ENCODE assay signal across 10 cellular contexts in genomic region chr3:97871788-97872187, GRCh38. TPM values are rescaled to one million over a fixed set of nuclear protein-coding genes. Genes with fewer than 3 reads are reported as not detected.
DNase-seq lines count a peak whose midpoint lies in the region; ATAC-seq and TF ChIP-seq lines count a peak whose summit lies in the region.
"Had no signal": no experiment of that assay in that cellular context is flagged by ENCODE, and none has a peak within 500 bp of the region (broad histone marks: within the 10 kb centered on the region; RNA-seq: fewer than 3 reads in every experiment).

No MANE protein-coding gene starts in this region.

- H3K4me1 Mint-ChIP-seq in HFFc6 (ENCODE audit: low read depth), result peaks cover 29% of the 10 kb centered on the region
- peaks cover 27% of the 10 kb centered on the region for H3K4me1 Mint-ChIP-seq in activated T-helper 1 cell treated with anti-CD3 and anti-CD28 coated beads, Interleukin-12 subunit alpha, Interleukin-12 subunit beta, Interleukin-2, Interleukin-4 antibody, amounts not matched to agents 30 ng/mL and 10 ng/mL and 1 ng/mL, durations not matched to agents 14 hours and 24 hours and 36 hours (ENCODE audit: low read depth)
- peaks cover 24% of the 10 kb centered on the region for H3K4me1 Mint-ChIP-seq in stimulated activated effector memory CD8-positive, alpha-beta T cell treated with anti-CD3 and anti-CD28 coated beads, Interleukin-12 subunit alpha, Interleukin-12 subunit beta, amount 100 ng/mL, for 72 hours

- DNase-seq in HFFc6 (no peak), fibroblast of lung (ENCODE audit: low read depth in 2 of 2) (peak in 1 of 2 donors; percentile 68), activated gamma-delta T cell treated with Interleukin-2 at 50 U/mL for 16 hours (no peak), NCI-H82 treated with DMSO at 0.1 percent for 48 hours (lab: John Stamatoyannopoulos, UW; ENCODE audit: unreplicated experiment) (no peak), NAMALWA (ENCODE audit: low spot score) (no peak), Right ventricle myocardium superior (no peak)
- DNase-seq in activated T-helper 1 cell treated with anti-CD3 and anti-CD28 coated beads, Interleukin-12 subunit alpha, Interleukin-12 subunit beta, Interleukin-2, Interleukin-4 antibody, amounts not matched to agents 30 ng/mL and 10 ng/mL and 1 ng/mL, durations not matched to agents 14 hours and 24 hours and 36 hours (ENCODE audit: low spot score), result no peak
- DNase-seq in stimulated activated effector memory CD8-positive, alpha-beta T cell treated with anti-CD3 and anti-CD28 coated beads, Interleukin-12 subunit alpha, Interleukin-12 subunit beta, amount 100 ng/mL, for 72 hours (ENCODE audit: low spot score in 2 of 2), result no peak
- DNase-seq: OCI-M1 had no signal

- no peaks in the 10 kb centered on the region for H3K27me3 Mint-ChIP-seq in HFFc6 (ENCODE audit: insufficient read depth)
- H3K27me3 Mint-ChIP-seq in activated T-helper 1 cell treated with anti-CD3 and anti-CD28 coated beads, Interleukin-12 subunit alpha, Interleukin-12 subunit beta, Interleukin-2, Interleukin-4 antibody, amounts not matched to agents 30 ng/mL and 10 ng/mL and 1 ng/mL, durations not matched to agents 14 hours and 24 hours and 36 hours (ENCODE audit: insufficient read depth), result peaks cover 2% of the 10 kb centered on the region

- intact Hi-C loops in activated T-helper 1 cell treated with anti-CD3 and anti-CD28 coated beads, Interleukin-12 subunit alpha, Interleukin-12 subunit beta, Interleukin-2, Interleukin-4 antibody, amounts not matched to agents 30 ng/mL and 10 ng/mL and 1 ng/mL, durations not matched to agents 14 hours and 24 hours and 36 hours (cut with micrococcal nuclease), result loop anchor here (1.0 to 2.0 kb wide), 8 partner anchors 11 to 686 kb away; no protein-coding TSS in a partner anchor
- intact Hi-C loops in Right ventricle myocardium superior (cut with DNase I), result no loop called here

- H3K27ac ChIP-seq in fibroblast of lung (ENCODE audit: insufficient read depth, low read length), result peak overlapping the region; percentile 69
- H3K27ac ChIP-seq: VCaP had no signal

- ATAC-seq in stimulated activated effector memory CD8-positive, alpha-beta T cell treated with anti-CD3 and anti-CD28 coated beads, Interleukin-12 subunit alpha, Interleukin-12 subunit beta, amount 100 ng/mL, for 72 hours, result peak; percentile 37
- no peak for ATAC-seq in Right ventricle myocardium superior (ENCODE audit: poor library complexity)

- peaks cover 15% of the 10 kb centered on the region; the same call in 1 of the 2 replicates for H3K36me3 Mint-ChIP-seq in HFFc6 (ENCODE audit: low read depth)
- peaks cover 15% of the 10 kb centered on the region for H3K36me3 Mint-ChIP-seq in activated T-helper 1 cell treated with anti-CD3 and anti-CD28 coated beads, Interleukin-12 subunit alpha, Interleukin-12 subunit beta, Interleukin-2, Interleukin-4 antibody, amounts not matched to agents 30 ng/mL and 10 ng/mL and 1 ng/mL, durations not matched to agents 14 hours and 24 hours and 36 hours (ENCODE audit: low read depth)
- peaks cover 6% of the 10 kb centered on the region for H3K36me3 Mint-ChIP-seq in stimulated activated effector memory CD8-positive, alpha-beta T cell treated with anti-CD3 and anti-CD28 coated beads, Interleukin-12 subunit alpha, Interleukin-12 subunit beta, amount 100 ng/mL, for 72 hours

- H3K4me1 ChIP-seq in fibroblast of lung (ENCODE audit: control insufficient read depth, extremely low read depth, insufficient read depth, low read length), result peaks cover 10% of the 10 kb centered on the region

- H3K9ac ChIP-seq in fibroblast of lung (ENCODE audit: insufficient read depth, low read length), result peak overlapping the region; percentile 16

- H3K9me3 Mint-ChIP-seq in HFFc6, result no peaks in the 10 kb centered on the region
- H3K9me3 Mint-ChIP-seq in activated T-helper 1 cell treated with anti-CD3 and anti-CD28 coated beads, Interleukin-12 subunit alpha, Interleukin-12 subunit beta, Interleukin-2, Interleukin-4 antibody, amounts not matched to agents 30 ng/mL and 10 ng/mL and 1 ng/mL, durations not matched to agents 14 hours and 24 hours and 36 hours, result no peaks in the 10 kb centered on the region
- H3K9me3 Mint-ChIP-seq in stimulated activated effector memory CD8-positive, alpha-beta T cell treated with anti-CD3 and anti-CD28 coated beads, Interleukin-12 subunit alpha, Interleukin-12 subunit beta, amount 100 ng/mL, for 72 hours, result no peaks in the 10 kb centered on the region

- H3K27me3 ChIP-seq in fibroblast of lung (ENCODE audit: control insufficient read depth, insufficient read depth, low read length), result no peaks in the 10 kb centered on the region

- no peaks in the 10 kb centered on the region for H4K20me1 ChIP-seq in fibroblast of lung (ENCODE audit: control insufficient read depth, extremely low read depth, insufficient read depth, low read length)

- TF ChIP-seq CTCF in HFFc6 (IDR thresholded peaks at IDR 0.05) (no peak), fibroblast of lung (conservative IDR thresholded peaks at IDR 0.05 in 1 of 2, IDR thresholded peaks at IDR 0.05 in 1 of 2; ENCODE audit: low read depth in 1 of 2, low read length in 2 of 2) (no peak)

- peak overlapping the region; percentile 61 for H3K4me2 ChIP-seq in fibroblast of lung (ENCODE audit: extremely low read depth, insufficient read depth, low read length)

- H3K9me3 ChIP-seq in fibroblast of lung (ENCODE audit: control insufficient read depth, insufficient read depth, low read depth, low read length), result no peaks in the 10 kb centered on the region

- H2AFZ ChIP-seq in fibroblast of lung (ENCODE audit: low read length), result no peak overlapping the region

- H3K27ac Mint-ChIP-seq in HFFc6, result peak overlapping the region; percentile 96
- H3K27ac Mint-ChIP-seq in activated T-helper 1 cell treated with anti-CD3 and anti-CD28 coated beads, Interleukin-12 subunit alpha, Interleukin-12 subunit beta, Interleukin-2, Interleukin-4 antibody, amounts not matched to agents 30 ng/mL and 10 ng/mL and 1 ng/mL, durations not matched to agents 14 hours and 24 hours and 36 hours, result peak overlapping the region; percentile 88
- peak overlapping the region; percentile 84 for H3K27ac Mint-ChIP-seq in stimulated activated effector memory CD8-positive, alpha-beta T cell treated with anti-CD3 and anti-CD28 coated beads, Interleukin-12 subunit alpha, Interleukin-12 subunit beta, amount 100 ng/mL, for 72 hours

- no peaks in the 10 kb centered on the region for H3K79me2 ChIP-seq in fibroblast of lung (ENCODE audit: control insufficient read depth, insufficient read depth, low read length)

- H3K4me3 Mint-ChIP-seq in HFFc6, result peak overlapping the region; percentile 71
- H3K4me3 Mint-ChIP-seq in activated T-helper 1 cell treated with anti-CD3 and anti-CD28 coated beads, Interleukin-12 subunit alpha, Interleukin-12 subunit beta, Interleukin-2, Interleukin-4 antibody, amounts not matched to agents 30 ng/mL and 10 ng/mL and 1 ng/mL, durations not matched to agents 14 hours and 24 hours and 36 hours, result peak overlapping the region; percentile 59
- H3K4me3 Mint-ChIP-seq in stimulated activated effector memory CD8-positive, alpha-beta T cell treated with anti-CD3 and anti-CD28 coated beads, Interleukin-12 subunit alpha, Interleukin-12 subunit beta, amount 100 ng/mL, for 72 hours, result peak overlapping the region; percentile 25

- H3K36me3 ChIP-seq in fibroblast of lung (ENCODE audit: control insufficient read depth, insufficient read depth, low read length), result no peaks in the 10 kb centered on the region

- H3K4me3 ChIP-seq in fibroblast of lung (replicated peaks in 1 of 4; ENCODE audit: control extremely low read depth in 1 of 4, insufficient read depth in 1 of 4, low read depth in 3 of 4, low read length in 4 of 4), result peak overlapping the region in 3 of 4 experiments; percentile 14 to 30 (median 25)

RNA-seq across cellular contexts. Expression of gene CRYBG3, which starts 50.0 kb away (rescaled TPM):
- 10 to 100 TPM; 10.7 to 14.1 (median 12.8) TPM for total RNA-seq in HFFc6 (2021; fragmentation: NEBNext Ultra II Directional; extraction: Animal tissue kit (Norgen Biotek cat#: 25700))
- total RNA-seq in activated T-helper 1 cell treated with anti-CD3 and anti-CD28 coated beads, Interleukin-12 subunit alpha, Interleukin-12 subunit beta, Interleukin-2, Interleukin-4 antibody, amounts not matched to agents 30 ng/mL and 10 ng/mL and 1 ng/mL, durations not matched to agents 14 hours and 24 hours and 36 hours, result 6.5 and 6.8 TPM in 2 replicates
- total RNA-seq in fibroblast of lung (29.9 and 33.4 TPM in 2 replicates), Right ventricle myocardium superior (18.6 TPM)
- polyA plus RNA-seq in fibroblast of lung, result 7.6 and 8.7 TPM in 2 replicates
- polyA plus RNA-seq in fibroblast of lung (2012), result 5.7 and 5.9 TPM in 2 replicates
- 6.7 and 8.1 TPM in 2 replicates for polyA minus RNA-seq in fibroblast of lung (ENCODE audit: low replicate concordance)
